8 cellular contexts compared by ENCODE assay signal in the genomic region with DNA sequence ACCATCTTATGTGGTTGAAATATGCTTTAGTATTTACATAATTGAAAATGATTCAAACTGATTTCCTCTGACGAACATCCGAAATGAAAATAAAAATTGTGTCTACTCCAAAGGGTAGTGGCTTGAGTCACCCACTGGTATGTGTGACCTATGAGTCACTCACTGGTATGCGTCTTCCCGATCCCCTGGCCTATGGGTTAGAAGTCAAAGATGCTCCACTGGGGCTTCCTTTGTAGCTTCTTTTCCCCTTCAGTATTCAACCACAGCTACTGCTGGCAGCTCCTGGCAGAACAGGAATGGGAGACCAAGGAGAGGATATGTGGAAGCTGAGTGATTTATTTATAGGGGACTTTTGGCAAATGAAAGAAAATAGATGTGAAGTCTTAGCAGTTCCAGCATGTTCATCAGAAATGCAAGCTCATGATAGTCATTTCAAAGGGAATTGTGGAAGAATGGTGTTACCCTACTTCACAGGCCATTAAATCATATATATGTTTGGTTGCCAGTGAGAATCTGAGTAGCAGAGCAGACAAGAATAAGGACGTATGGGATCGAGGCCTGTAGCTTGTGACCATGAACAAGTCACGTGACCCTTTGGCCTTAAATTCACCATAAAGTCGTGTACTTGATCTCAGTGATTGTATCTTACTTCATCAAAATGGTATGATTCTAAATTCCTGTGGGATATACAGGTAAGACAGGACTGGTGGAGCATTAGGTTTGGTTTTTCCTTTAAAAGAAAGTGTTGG.
DNase-seq lines count a peak whose midpoint lies in the region; ATAC-seq and TF ChIP-seq lines count a peak whose summit lies in the region.

No MANE protein-coding gene starts in this region.

- H3K4me1 Mint-ChIP-seq in HFFc6 (ENCODE audit: low read depth) (peaks cover 94% of the 10 kb centered on the region), T-helper 17 cell (peaks cover 31% of the 10 kb centered on the region)

- H3K27ac ChIP-seq in liver (ENCODE audit: low read depth in 1 of 2, low read length in 2 of 2), result peak overlapping the region; percentile 53 to 54

- H3K27me3 Mint-ChIP-seq in HFFc6 (ENCODE audit: insufficient read depth) (no peaks in the 10 kb centered on the region), T-helper 17 cell (no peaks in the 10 kb centered on the region)

- no peak overlapping the region for H3K4me3 ChIP-seq in cardiac fibroblast (replicated peaks in 1 of 2; ENCODE audit: low read depth in 2 of 2, low read length in 2 of 2)
- H3K4me3 ChIP-seq in liver (ENCODE audit: low read depth in 1 of 3, low read length in 3 of 3), result no peak overlapping the region

- peak overlapping the region in 1 of 2 donors; percentile 18 for H3K9ac ChIP-seq in liver (ENCODE audit: low read depth in 1 of 2, low read length in 2 of 2)

- TF ChIP-seq CTCF in HFFc6 (IDR thresholded peaks at IDR 0.05), result no peak
- no peak for TF ChIP-seq CTCF in cardiac fibroblast (IDR thresholded peaks at IDR 0.05; ENCODE audit: low read depth, low read length)
- no peak for TF ChIP-seq CTCF in liver (IDR thresholded peaks at IDR 0.05; ENCODE audit: low read depth, low read length, missing input control)

- DNase-seq in HFFc6 (peak; percentile 91), T-helper 17 cell (peak in 1 of 3 donors; percentile 20), cardiac fibroblast (ENCODE audit: low read depth in 2 of 2) (peak; percentile 97 to 98), occipital lobe (lab: John Stamatoyannopoulos, UW) (no peak)
- DNase-seq in stimulated activated naive CD8-positive, alpha-beta T cell treated with anti-CD3 and anti-CD28 coated beads, Interleukin-15, Interleukin-2, amounts not matched to agents 100 U/mL and 50 U/mL, for 24 hours, result peak; percentile 53
- no peak for DNase-seq in NK-92 treated with Interleukin-12 subunit alpha and Interleukin-12 subunit beta, amount 100 ng/mL, for 24 hours (lab: John Stamatoyannopoulos, UW)

- no peaks in the 10 kb centered on the region for H3K27me3 ChIP-seq in liver (ENCODE audit: control insufficient read depth in 4 of 4, insufficient read depth in 4 of 4, low read length in 3 of 4)

- H3K9me3 ChIP-seq in T-helper 17 cell (ENCODE audit: control insufficient read depth, low read length, poor library complexity, severe bottlenecking), result no peaks in the 10 kb centered on the region
- H3K9me3 ChIP-seq in liver (ENCODE audit: control insufficient read depth in 4 of 4, low read length in 3 of 4), result no peaks in the 10 kb centered on the region

- H3K9me3 Mint-ChIP-seq in HFFc6, result no peaks in the 10 kb centered on the region

- H3K4me3 Mint-ChIP-seq in HFFc6 (peak overlapping the region; percentile 54), T-helper 17 cell (peak overlapping the region; percentile 69)

- H3K36me3 Mint-ChIP-seq in HFFc6 (ENCODE audit: low read depth), result peaks cover 16% of the 10 kb centered on the region
- no peaks in the 10 kb centered on the region for H3K36me3 Mint-ChIP-seq in T-helper 17 cell (ENCODE audit: low read depth)

- no peaks in the 10 kb centered on the region for H3K36me3 ChIP-seq in liver (ENCODE audit: control insufficient read depth in 4 of 4, insufficient read depth in 3 of 4, low read depth in 1 of 4, low read length in 3 of 4)

- TF ChIP-seq RAD21 in liver (IDR thresholded peaks at IDR 0.05), result peak; percentile 10 to 11

- ATAC-seq in T-helper 17 cell, result peak; percentile 75
- peak; percentile 85 for ATAC-seq in stimulated activated naive CD8-positive, alpha-beta T cell treated with anti-CD3 and anti-CD28 coated beads, Interleukin-15, Interleukin-2, amounts not matched to agents 100 U/mL and 50 U/mL, for 24 hours
- ATAC-seq in HG02973 (IDR thresholded peaks at IDR 0.05; ENCODE audit: unreplicated experiment), result no peak

- peaks cover 2 to 10% (median 6%) of the 10 kb centered on the region in 4 donors for H3K4me1 ChIP-seq in liver (ENCODE audit: control insufficient read depth in 4 of 4, insufficient read depth in 4 of 4, low read length in 3 of 4)

- peak overlapping the region; percentile 98 for H3K27ac Mint-ChIP-seq in HFFc6
- peak overlapping the region; percentile 93 for H3K27ac Mint-ChIP-seq in T-helper 17 cell

- 75% methylated on average over 8 of the region's 8 CpGs for WGBS in liver

TF ChIP-seq in liver, 16 proteins besides CTCF, POLR2A, EP300 and RAD21:
- TF ChIP-seq, protein P1, sequence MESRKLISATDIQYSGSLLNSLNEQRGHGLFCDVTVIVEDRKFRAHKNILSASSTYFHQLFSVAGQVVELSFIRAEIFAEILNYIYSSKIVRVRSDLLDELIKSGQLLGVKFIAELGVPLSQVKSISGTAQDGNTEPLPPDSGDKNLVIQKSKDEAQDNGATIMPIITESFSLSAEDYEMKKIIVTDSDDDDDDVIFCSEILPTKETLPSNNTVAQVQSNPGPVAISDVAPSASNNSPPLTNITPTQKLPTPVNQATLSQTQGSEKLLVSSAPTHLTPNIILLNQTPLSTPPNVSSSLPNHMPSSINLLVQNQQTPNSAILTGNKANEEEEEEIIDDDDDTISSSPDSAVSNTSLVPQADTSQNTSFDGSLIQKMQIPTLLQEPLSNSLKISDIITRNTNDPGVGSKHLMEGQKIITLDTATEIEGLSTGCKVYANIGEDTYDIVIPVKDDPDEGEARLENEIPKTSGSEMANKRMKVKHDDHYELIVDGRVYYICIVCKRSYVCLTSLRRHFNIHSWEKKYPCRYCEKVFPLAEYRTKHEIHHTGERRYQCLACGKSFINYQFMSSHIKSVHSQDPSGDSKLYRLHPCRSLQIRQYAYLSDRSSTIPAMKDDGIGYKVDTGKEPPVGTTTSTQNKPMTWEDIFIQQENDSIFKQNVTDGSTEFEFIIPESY (IDR thresholded peaks at IDR 0.05), result peak; percentile 29
- TF ChIP-seq TAF1 (conservative IDR thresholded peaks at IDR 0.05) (no peak), NR2F2 (IDR thresholded peaks at IDR 0.05) (peak; percentile 99), SP1 (IDR thresholded peaks at IDR 0.05) (peak; percentile 47), JUND (IDR thresholded peaks at IDR 0.05) (peak; percentile 95 to 98), FOXA1 (IDR thresholded peaks at IDR 0.05) (no peak), YY1 (IDR thresholded peaks at IDR 0.05) (no peak), RXRA (IDR thresholded peaks at IDR 0.05) (peak; percentile 26 to 62)
- TF ChIP-seq, protein P2, sequence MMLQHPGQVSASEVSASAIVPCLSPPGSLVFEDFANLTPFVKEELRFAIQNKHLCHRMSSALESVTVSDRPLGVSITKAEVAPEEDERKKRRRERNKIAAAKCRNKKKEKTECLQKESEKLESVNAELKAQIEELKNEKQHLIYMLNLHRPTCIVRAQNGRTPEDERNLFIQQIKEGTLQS (IDR thresholded peaks at IDR 0.05), result peak; percentile 30

Comparison
In these comparisons a context has a peak if more than half of its experiments do, and no peak if none do; other contexts are left out.
1. DNase-seq: peak in HFFc6 (single experiment), cardiac fibroblast (2 of 2) and stimulated activated naive CD8-positive, alpha-beta T cell treated with anti-CD3 and anti-CD28 coated beads, Interleukin-15, Interleukin-2, amounts not matched to agents 100 U/mL and 50 U/mL, for 24 hours (single experiment); none in NK-92 treated with Interleukin-12 subunit alpha and Interleukin-12 subunit beta, amount 100 ng/mL, for 24 hours (single experiment) and occipital lobe (single experiment).